Comparison of ENCODE assay signal across 1 cellular context in the genomic region with DNA sequence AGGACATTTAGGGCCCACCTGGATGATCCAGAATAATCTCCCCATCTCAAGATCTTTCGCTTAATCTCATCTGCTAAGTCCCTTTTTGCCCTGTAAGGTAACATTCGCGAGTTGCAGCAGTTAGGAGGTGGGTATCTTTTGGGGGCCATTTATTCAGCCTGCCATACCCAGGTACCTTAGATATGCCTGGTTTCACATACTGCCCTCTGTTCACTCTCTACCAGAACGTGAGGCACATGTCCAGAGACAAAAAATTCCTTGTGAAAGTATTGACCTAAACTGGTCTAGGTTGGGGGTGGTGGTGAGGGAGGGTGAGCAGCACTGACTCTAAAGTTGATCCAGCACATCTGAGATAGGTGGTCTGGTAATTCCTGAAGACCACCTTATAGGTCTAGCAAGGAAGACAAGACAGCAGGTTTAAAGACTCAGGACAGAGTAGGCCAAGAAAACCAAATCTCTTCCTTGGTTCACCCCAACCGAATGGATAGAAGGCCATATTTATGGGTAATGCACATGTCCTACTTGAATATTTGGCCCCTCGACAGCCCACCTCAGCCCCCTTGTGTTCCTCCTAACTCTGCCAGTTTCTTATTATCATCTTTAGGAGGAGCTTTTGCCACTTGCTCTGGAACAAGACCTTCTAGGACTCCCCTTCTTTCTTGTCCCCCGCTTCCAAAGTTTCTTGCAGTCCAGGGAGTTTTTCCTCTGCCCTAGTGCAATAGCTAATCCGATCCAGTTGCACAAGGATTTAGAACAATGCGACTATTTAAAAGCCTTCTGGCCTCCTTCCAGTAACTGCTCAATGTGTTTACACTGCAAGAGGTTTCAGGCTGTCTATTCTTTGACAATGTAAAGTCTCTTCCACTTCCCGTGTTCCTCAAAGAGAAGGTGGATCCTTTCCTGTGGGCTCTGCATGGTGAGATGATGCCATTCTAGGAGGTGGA.
TF ChIP-seq lines count a peak whose summit lies in the region.

No MANE protein-coding gene starts in this region.

TF ChIP-seq in HepG2, 621 proteins besides CTCF, POLR2A, EP300 and RAD21 (continued from another document and continues in another):
- TF ChIP-seq, protein P1, sequence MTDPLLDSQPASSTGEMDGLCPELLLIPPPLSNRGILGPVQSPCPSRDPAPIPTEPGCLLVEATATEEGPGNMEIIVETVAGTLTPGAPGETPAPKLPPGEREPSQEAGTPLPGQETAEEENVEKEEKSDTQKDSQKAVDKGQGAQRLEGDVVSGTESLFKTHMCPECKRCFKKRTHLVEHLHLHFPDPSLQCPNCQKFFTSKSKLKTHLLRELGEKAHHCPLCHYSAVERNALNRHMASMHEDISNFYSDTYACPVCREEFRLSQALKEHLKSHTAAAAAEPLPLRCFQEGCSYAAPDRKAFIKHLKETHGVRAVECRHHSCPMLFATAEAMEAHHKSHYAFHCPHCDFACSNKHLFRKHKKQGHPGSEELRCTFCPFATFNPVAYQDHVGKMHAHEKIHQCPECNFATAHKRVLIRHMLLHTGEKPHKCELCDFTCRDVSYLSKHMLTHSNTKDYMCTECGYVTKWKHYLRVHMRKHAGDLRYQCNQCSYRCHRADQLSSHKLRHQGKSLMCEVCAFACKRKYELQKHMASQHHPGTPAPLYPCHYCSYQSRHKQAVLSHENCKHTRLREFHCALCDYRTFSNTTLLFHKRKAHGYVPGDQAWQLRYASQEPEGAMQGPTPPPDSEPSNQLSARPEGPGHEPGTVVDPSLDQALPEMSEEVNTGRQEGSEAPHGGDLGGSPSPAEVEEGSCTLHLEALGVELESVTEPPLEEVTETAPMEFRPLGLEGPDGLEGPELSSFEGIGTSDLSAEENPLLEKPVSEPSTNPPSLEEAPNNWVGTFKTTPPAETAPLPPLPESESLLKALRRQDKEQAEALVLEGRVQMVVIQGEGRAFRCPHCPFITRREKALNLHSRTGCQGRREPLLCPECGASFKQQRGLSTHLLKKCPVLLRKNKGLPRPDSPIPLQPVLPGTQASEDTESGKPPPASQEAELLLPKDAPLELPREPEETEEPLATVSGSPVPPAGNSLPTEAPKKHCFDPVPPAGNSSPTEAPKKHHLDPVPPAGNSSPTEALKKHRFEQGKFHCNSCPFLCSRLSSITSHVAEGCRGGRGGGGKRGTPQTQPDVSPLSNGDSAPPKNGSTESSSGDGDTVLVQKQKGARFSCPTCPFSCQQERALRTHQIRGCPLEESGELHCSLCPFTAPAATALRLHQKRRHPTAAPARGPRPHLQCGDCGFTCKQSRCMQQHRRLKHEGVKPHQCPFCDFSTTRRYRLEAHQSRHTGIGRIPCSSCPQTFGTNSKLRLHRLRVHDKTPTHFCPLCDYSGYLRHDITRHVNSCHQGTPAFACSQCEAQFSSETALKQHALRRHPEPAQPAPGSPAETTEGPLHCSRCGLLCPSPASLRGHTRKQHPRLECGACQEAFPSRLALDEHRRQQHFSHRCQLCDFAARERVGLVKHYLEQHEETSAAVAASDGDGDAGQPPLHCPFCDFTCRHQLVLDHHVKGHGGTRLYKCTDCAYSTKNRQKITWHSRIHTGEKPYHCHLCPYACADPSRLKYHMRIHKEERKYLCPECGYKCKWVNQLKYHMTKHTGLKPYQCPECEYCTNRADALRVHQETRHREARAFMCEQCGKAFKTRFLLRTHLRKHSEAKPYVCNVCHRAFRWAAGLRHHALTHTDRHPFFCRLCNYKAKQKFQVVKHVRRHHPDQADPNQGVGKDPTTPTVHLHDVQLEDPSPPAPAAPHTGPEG (CRISPR knock-in tag; IDR thresholded peaks at IDR 0.05), result 0 out of 2 replicates have a peak, but pooled peaks have one; percentile 30
- TF ChIP-seq PPARG (CRISPR knock-in tag; conservative IDR thresholded peaks at IDR 0.05), result peak; percentile 90
- TF ChIP-seq PHF21A (CRISPR knock-in tag; IDR thresholded peaks at IDR 0.05), result peak; percentile 66
- no peak for TF ChIP-seq HNRNPUL1 (IDR thresholded peaks at IDR 0.05; ENCODE audit: low read depth, low read length)
- TF ChIP-seq ZSCAN21 (CRISPR knock-in tag; IDR thresholded peaks at IDR 0.05; ENCODE audit: borderline replicate concordance), result no peak
- TF ChIP-seq HOXA3 (CRISPR knock-in tag; IDR thresholded peaks at IDR 0.05), result peak; percentile 54; the same call in 1 of the 2 replicates
- TF ChIP-seq, protein P2, sequence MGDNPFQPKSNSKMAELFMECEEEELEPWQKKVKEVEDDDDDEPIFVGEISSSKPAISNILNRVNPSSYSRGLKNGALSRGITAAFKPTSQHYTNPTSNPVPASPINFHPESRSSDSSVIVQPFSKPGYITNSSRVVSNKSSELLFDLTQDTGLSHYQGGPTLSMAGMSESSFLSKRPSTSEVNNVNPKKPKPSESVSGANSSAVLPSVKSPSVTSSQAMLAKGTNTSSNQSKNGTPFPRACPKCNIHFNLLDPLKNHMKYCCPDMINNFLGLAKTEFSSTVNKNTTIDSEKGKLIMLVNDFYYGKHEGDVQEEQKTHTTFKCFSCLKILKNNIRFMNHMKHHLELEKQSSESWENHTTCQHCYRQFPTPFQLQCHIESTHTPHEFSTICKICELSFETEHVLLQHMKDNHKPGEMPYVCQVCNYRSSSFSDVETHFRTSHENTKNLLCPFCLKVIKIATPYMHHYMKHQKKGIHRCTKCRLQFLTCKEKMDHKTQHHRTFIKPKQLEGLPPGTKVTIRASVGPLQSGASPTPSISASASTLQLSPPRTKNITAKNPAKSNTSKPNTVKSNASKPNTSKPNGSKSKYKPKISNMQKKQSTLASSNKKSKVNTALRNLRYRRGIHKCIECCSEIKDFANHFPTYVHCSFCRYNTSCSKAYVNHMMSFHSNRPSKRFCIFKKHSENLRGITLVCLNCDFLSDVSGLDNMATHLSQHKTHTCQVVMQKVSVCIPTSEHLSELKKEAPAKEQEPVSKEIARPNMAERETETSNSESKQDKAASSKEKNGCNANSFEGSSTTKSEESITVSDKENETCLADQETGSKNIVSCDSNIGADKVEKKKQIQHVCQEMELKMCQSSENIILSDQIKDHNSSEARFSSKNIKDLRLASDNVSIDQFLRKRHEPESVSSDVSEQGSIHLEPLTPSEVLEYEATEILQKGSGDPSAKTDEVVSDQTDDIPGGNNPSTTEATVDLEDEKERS (CRISPR knock-in tag; IDR thresholded peaks at IDR 0.05), result peak; percentile 88; the same call in 1 of the 2 replicates
- TF ChIP-seq NR1H2 (CRISPR knock-in tag; IDR thresholded peaks at IDR 0.05; ENCODE audit: borderline replicate concordance, low read depth), result no peak
- peak; percentile 97 for TF ChIP-seq ZNF644 (CRISPR knock-in tag; IDR thresholded peaks at IDR 0.05; ENCODE audit: low read depth)
- TF ChIP-seq ZNF788 (CRISPR knock-in tag; IDR thresholded peaks at IDR 0.05; ENCODE audit: borderline replicate concordance), result no peak; the same call in 1 of the 2 replicates
- no peak for TF ChIP-seq NFRKB (IDR thresholded peaks at IDR 0.05)
- TF ChIP-seq, protein P3, sequence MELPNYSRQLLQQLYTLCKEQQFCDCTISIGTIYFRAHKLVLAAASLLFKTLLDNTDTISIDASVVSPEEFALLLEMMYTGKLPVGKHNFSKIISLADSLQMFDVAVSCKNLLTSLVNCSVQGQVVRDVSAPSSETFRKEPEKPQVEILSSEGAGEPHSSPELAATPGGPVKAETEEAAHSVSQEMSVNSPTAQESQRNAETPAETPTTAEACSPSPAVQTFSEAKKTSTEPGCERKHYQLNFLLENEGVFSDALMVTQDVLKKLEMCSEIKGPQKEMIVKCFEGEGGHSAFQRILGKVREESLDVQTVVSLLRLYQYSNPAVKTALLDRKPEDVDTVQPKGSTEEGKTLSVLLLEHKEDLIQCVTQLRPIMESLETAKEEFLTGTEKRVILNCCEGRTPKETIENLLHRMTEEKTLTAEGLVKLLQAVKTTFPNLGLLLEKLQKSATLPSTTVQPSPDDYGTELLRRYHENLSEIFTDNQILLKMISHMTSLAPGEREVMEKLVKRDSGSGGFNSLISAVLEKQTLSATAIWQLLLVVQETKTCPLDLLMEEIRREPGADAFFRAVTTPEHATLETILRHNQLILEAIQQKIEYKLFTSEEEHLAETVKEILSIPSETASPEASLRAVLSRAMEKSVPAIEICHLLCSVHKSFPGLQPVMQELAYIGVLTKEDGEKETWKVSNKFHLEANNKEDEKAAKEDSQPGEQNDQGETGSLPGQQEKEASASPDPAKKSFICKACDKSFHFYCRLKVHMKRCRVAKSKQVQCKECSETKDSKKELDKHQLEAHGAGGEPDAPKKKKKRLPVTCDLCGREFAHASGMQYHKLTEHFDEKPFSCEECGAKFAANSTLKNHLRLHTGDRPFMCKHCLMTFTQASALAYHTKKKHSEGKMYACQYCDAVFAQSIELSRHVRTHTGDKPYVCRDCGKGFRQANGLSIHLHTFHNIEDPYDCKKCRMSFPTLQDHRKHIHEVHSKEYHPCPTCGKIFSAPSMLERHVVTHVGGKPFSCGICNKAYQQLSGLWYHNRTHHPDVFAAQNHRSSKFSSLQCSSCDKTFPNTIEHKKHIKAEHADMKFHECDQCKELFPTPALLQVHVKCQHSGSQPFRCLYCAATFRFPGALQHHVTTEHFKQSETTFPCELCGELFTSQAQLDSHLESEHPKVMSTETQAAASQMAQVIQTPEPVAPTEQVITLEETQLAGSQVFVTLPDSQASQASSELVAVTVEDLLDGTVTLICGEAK (IDR thresholded peaks at IDR 0.05), result no peak
- TF ChIP-seq, protein P3 (CRISPR knock-in tag; IDR thresholded peaks at IDR 0.05), result no peak
- TF ChIP-seq, protein P4, sequence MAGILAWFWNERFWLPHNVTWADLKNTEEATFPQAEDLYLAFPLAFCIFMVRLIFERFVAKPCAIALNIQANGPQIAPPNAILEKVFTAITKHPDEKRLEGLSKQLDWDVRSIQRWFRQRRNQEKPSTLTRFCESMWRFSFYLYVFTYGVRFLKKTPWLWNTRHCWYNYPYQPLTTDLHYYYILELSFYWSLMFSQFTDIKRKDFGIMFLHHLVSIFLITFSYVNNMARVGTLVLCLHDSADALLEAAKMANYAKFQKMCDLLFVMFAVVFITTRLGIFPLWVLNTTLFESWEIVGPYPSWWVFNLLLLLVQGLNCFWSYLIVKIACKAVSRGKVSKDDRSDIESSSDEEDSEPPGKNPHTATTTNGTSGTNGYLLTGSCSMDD (CRISPR knock-in tag; IDR thresholded peaks at IDR 0.05), result no peak
- TF ChIP-seq, protein P5, sequence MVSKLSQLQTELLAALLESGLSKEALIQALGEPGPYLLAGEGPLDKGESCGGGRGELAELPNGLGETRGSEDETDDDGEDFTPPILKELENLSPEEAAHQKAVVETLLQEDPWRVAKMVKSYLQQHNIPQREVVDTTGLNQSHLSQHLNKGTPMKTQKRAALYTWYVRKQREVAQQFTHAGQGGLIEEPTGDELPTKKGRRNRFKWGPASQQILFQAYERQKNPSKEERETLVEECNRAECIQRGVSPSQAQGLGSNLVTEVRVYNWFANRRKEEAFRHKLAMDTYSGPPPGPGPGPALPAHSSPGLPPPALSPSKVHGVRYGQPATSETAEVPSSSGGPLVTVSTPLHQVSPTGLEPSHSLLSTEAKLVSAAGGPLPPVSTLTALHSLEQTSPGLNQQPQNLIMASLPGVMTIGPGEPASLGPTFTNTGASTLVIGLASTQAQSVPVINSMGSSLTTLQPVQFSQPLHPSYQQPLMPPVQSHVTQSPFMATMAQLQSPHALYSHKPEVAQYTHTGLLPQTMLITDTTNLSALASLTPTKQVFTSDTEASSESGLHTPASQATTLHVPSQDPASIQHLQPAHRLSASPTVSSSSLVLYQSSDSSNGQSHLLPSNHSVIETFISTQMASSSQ (IDR thresholded peaks at IDR 0.05; ENCODE audit: low read depth), result no peak; the same call in 1 of the 2 replicates
- TF ChIP-seq, protein P5 (CRISPR knock-in tag; IDR thresholded peaks at IDR 0.05; ENCODE audit: borderline replicate concordance), result peak; percentile 76; the same call in 1 of the 2 replicates
- peak; percentile 98 for TF ChIP-seq SKI (IDR thresholded peaks at IDR 0.05; ENCODE audit: partially characterized antibody)
- peak; percentile 79 for TF ChIP-seq TCF7 (IDR thresholded peaks at IDR 0.05; ENCODE audit: low read depth)
- TF ChIP-seq SMAD1 (CRISPR knock-in tag; IDR thresholded peaks at IDR 0.05; ENCODE audit: borderline replicate concordance, low read depth), result no peak
- no peak for TF ChIP-seq GATA4 (IDR thresholded peaks at IDR 0.05; ENCODE audit: borderline replicate concordance, low read depth)
- peak; percentile 71; the same call in 1 of the 2 replicates for TF ChIP-seq ELF1 (CRISPR knock-in tag; IDR thresholded peaks at IDR 0.05)
- TF ChIP-seq ATF7 (IDR thresholded peaks at IDR 0.05), result no peak
- 0 out of 2 replicates have a peak, but pooled peaks have one; percentile 25 for TF ChIP-seq ATF7 (CRISPR knock-in tag; IDR thresholded peaks at IDR 0.05)
- no peak for TF ChIP-seq ZNF232 (CRISPR knock-in tag; IDR thresholded peaks at IDR 0.05; ENCODE audit: borderline replicate concordance)
- TF ChIP-seq ZNF12 (CRISPR knock-in tag; IDR thresholded peaks at IDR 0.05), result peak; percentile 82; the same call in 1 of the 2 replicates
- TF ChIP-seq PLRG1 (conservative IDR thresholded peaks at IDR 0.05), result no peak
- no peak for TF ChIP-seq PAX8 (CRISPR knock-in tag; IDR thresholded peaks at IDR 0.05; ENCODE audit: borderline replicate concordance)
- peak; percentile 56; the same call in 1 of the 2 replicates for TF ChIP-seq ZMYM3 (CRISPR knock-in tag; IDR thresholded peaks at IDR 0.05)
